21 cellular contexts compared by ENCODE assay signal in genomic region chr3:185727873-185728272, GRCh38.
DNase-seq lines count a peak whose midpoint lies in the region; ATAC-seq and TF ChIP-seq lines count a peak whose summit lies in the region.
"Had no signal": no experiment of that assay in that cellular context is flagged by ENCODE, and none has a peak within 500 bp of the region (broad histone marks: within the 10 kb centered on the region; RNA-seq: fewer than 3 reads in every experiment).

No MANE protein-coding gene starts in this region.

- TF ChIP-seq CTCF in HFFc6 (IDR thresholded peaks at IDR 0.05), result no peak
- no peak for TF ChIP-seq CTCF in esophagus squamous epithelium (IDR thresholded peaks at IDR 0.05)

- ATAC-seq in GM18517 (IDR thresholded peaks at IDR 0.05; ENCODE audit: unreplicated experiment), result no peak
- ATAC-seq: activated naive CD4-positive, alpha-beta T cell treated with anti-CD3 and anti-CD28 coated beads, Interleukin-2, amount 50 U/mL, for 72 hours; activated T-cell treated with anti-CD3 and anti-CD28 coated beads, Interleukin-2, amount 50 U/mL, for 72 hours; body of pancreas had no signal

- DNase-seq in HFFc6 (no peak), SK-N-MC (ENCODE audit: low read depth, low spot score) (no peak), esophagus squamous epithelium (lab: John Stamatoyannopoulos, UW) (no peak), NCI-H524 (lab: John Stamatoyannopoulos, UW) (no peak)
- DNase-seq in T-helper 2 cell treated with Interferon-gamma antibody and Interleukin-4, amounts not matched to agents 5 μg/mL and 100 μg/mL, for 36 hours (ENCODE audit: low spot score), result no peak
- DNase-seq: activated T-cell treated with anti-CD3 and anti-CD28 coated beads, Interleukin-2, amount 50 U/mL, for 72 hours; body of pancreas; erythroblast; MM.1S; naive B cell; NCI-H187; NCI-H345; Right ventricle myocardium superior; spleen; testis had no signal

- H3K4me3 Mint-ChIP-seq in HFFc6, result peak overlapping the region; percentile 81
- H3K4me3 Mint-ChIP-seq in T-helper 2 cell treated with Interferon-gamma antibody and Interleukin-4, amounts not matched to agents 5 μg/mL and 100 μg/mL, for 36 hours, result no peak overlapping the region
- H3K4me3 Mint-ChIP-seq: activated T-cell treated with anti-CD3 and anti-CD28 coated beads, Interleukin-2, amount 50 U/mL, for 72 hours; dendritic cell treated with granulocyte-macrophage colony-stimulating factor and Interleukin-4, amounts not matched to agents 40 ng/mL and 50 ng/mL, for 4 days; naive B cell had no signal

- H3K4me1 ChIP-seq in esophagus squamous epithelium, result peaks cover 0 to 29% (median 5%) of the 10 kb centered on the region in 3 donors
- H3K4me1 ChIP-seq in skeletal muscle satellite cell (ENCODE audit: control insufficient read depth, insufficient read depth, low read length), result peaks cover 67% of the 10 kb centered on the region
- H3K4me1 ChIP-seq: body of pancreas, prostate gland, testis had no signal

- peaks cover 14% of the 10 kb centered on the region for H3K36me3 ChIP-seq in SK-N-MC (ENCODE audit: insufficient read depth, low read length)
- no peaks in the 10 kb centered on the region for H3K36me3 ChIP-seq in esophagus squamous epithelium
- peaks cover 8% of the 10 kb centered on the region for H3K36me3 ChIP-seq in skeletal muscle satellite cell (ENCODE audit: insufficient read depth, low read length)
- H3K36me3 ChIP-seq: BLaER1, prostate gland, spleen had no signal

- peak overlapping the region; percentile 95 for H3K27ac Mint-ChIP-seq in HFFc6
- H3K27ac Mint-ChIP-seq in T-helper 2 cell treated with Interferon-gamma antibody and Interleukin-4, amounts not matched to agents 5 μg/mL and 100 μg/mL, for 36 hours, result no peak overlapping the region
- H3K27ac Mint-ChIP-seq: activated T-cell treated with anti-CD3 and anti-CD28 coated beads, Interleukin-2, amount 50 U/mL, for 72 hours; dendritic cell treated with granulocyte-macrophage colony-stimulating factor and Interleukin-4, amounts not matched to agents 40 ng/mL and 50 ng/mL, for 4 days had no signal

- H3K27me3 ChIP-seq in esophagus squamous epithelium (no peaks in the 10 kb centered on the region), skeletal muscle satellite cell (ENCODE audit: control insufficient read depth, insufficient read depth, low read length) (no peaks in the 10 kb centered on the region)
- H3K27me3 ChIP-seq: BLaER1, body of pancreas, spleen, testis had no signal

- no peak for TF ChIP-seq POLR2A in esophagus squamous epithelium (IDR thresholded peaks at IDR 0.05)

- no peaks in the 10 kb centered on the region for H3K9me3 ChIP-seq in SK-N-MC (ENCODE audit: low read depth, low read length)
- no peaks in the 10 kb centered on the region for H3K9me3 ChIP-seq in esophagus squamous epithelium
- no peaks in the 10 kb centered on the region for H3K9me3 ChIP-seq in skeletal muscle satellite cell (replicated peaks; ENCODE audit: low read length)
- H3K9me3 ChIP-seq: body of pancreas, prostate gland, spleen, testis had no signal

- H3K36me3 Mint-ChIP-seq in HFFc6 (ENCODE audit: low read depth), result peaks cover 29% of the 10 kb centered on the region
- no peaks in the 10 kb centered on the region for H3K36me3 Mint-ChIP-seq in T-helper 2 cell treated with Interferon-gamma antibody and Interleukin-4, amounts not matched to agents 5 μg/mL and 100 μg/mL, for 36 hours (ENCODE audit: low read depth)
- H3K36me3 Mint-ChIP-seq: activated naive CD4-positive, alpha-beta T cell treated with anti-CD3 and anti-CD28 coated beads, Interleukin-2, amount 50 U/mL, for 72 hours; naive B cell had no signal

- peaks cover 93% of the 10 kb centered on the region for H3K4me1 Mint-ChIP-seq in HFFc6 (ENCODE audit: low read depth)
- no peaks in the 10 kb centered on the region for H3K4me1 Mint-ChIP-seq in T-helper 2 cell treated with Interferon-gamma antibody and Interleukin-4, amounts not matched to agents 5 μg/mL and 100 μg/mL, for 36 hours (ENCODE audit: low read depth)

- H3K9me3 Mint-ChIP-seq in HFFc6, result peaks cover 9% of the 10 kb centered on the region
- no peaks in the 10 kb centered on the region for H3K9me3 Mint-ChIP-seq in T-helper 2 cell treated with Interferon-gamma antibody and Interleukin-4, amounts not matched to agents 5 μg/mL and 100 μg/mL, for 36 hours
- H3K9me3 Mint-ChIP-seq: activated naive CD4-positive, alpha-beta T cell treated with anti-CD3 and anti-CD28 coated beads, Interleukin-2, amount 50 U/mL, for 72 hours; activated T-cell treated with anti-CD3 and anti-CD28 coated beads, Interleukin-2, amount 50 U/mL, for 72 hours; dendritic cell treated with granulocyte-macrophage colony-stimulating factor and Interleukin-4, amounts not matched to agents 40 ng/mL and 50 ng/mL, for 4 days had no signal

- intact Hi-C loops in esophagus squamous epithelium (cut with DNase I), result no loop called here

- WGBS in esophagus squamous epithelium, 2 donors, result 53 to 59% methylated on average over 9 of the region's 9 CpGs

- H3K4me3 ChIP-seq in SK-N-MC, result no peak overlapping the region
- H3K4me3 ChIP-seq in esophagus squamous epithelium, result no peak overlapping the region
- no peak overlapping the region for H3K4me3 ChIP-seq in skeletal muscle satellite cell (ENCODE audit: low read length)
- H3K4me3 ChIP-seq: BLaER1, body of pancreas, prostate gland, spleen, testis had no signal

- H3K9ac ChIP-seq in SK-N-MC (ENCODE audit: insufficient read length) (no peak overlapping the region), skeletal muscle satellite cell (ENCODE audit: low read depth, low read length) (peak overlapping the region; percentile 71)
- H3K9ac ChIP-seq: BLaER1 had no signal

- peaks cover 4% of the 10 kb centered on the region; the same call in 1 of the 2 replicates for H3K27me3 Mint-ChIP-seq in HFFc6 (ENCODE audit: insufficient read depth)
- no peaks in the 10 kb centered on the region for H3K27me3 Mint-ChIP-seq in T-helper 2 cell treated with Interferon-gamma antibody and Interleukin-4, amounts not matched to agents 5 μg/mL and 100 μg/mL, for 36 hours (ENCODE audit: low read depth)
- H3K27me3 Mint-ChIP-seq: dendritic cell treated with granulocyte-macrophage colony-stimulating factor and Interleukin-4, amounts not matched to agents 40 ng/mL and 50 ng/mL, for 4 days had no signal

- H3K4me2 ChIP-seq in skeletal muscle satellite cell (ENCODE audit: low read length), result peak overlapping the region; percentile 66
- H3K4me2 ChIP-seq: BLaER1 had no signal

- peak overlapping the region; percentile 90; the same call in 1 of the 2 replicates for H3K27ac ChIP-seq in SK-N-MC
- peak overlapping the region in 3 of 4 donors; percentile 29 to 63 (median 53) for H3K27ac ChIP-seq in esophagus squamous epithelium
- H3K27ac ChIP-seq: BLaER1, body of pancreas, prostate gland, spleen, testis had no signal
